In genomic region chr3:109392293-109392692, GRCh38 we compare ENCODE assay signal across 21 cellular contexts. TPM values are rescaled to one million over a fixed set of nuclear protein-coding genes. Genes with fewer than 3 reads are reported as not detected.
DNase-seq lines count a peak whose midpoint lies in the region; ATAC-seq and TF ChIP-seq lines count a peak whose summit lies in the region.
"Had no signal": no experiment of that assay in that cellular context is flagged by ENCODE, and none has a peak within 500 bp of the region (broad histone marks: within the 10 kb centered on the region; RNA-seq: fewer than 3 reads in every experiment).

No MANE protein-coding gene starts in this region.

- H3K79me1 ChIP-seq in H9 (ENCODE audit: insufficient read depth, low read depth, low read length, poor library complexity, severe bottlenecking), result no peaks in the 10 kb centered on the region

- H2BK12ac ChIP-seq in H9 (ENCODE audit: insufficient read length, low read depth, low read length), result no peak overlapping the region

- H3K4me3 Mint-ChIP-seq in H9 (no peak overlapping the region), WTC11 (no peak overlapping the region), nephron (no peak overlapping the region)
- no peak overlapping the region for H3K4me3 Mint-ChIP-seq in stimulated activated memory B cell treated with anti-CD40 and anti-IgM and Interleukin-4, amounts not matched to agents 10 μg/mL and 1 μg/mL and 100 μg/mL, for 72 hours
- H3K4me3 Mint-ChIP-seq in activated CD4-positive, alpha-beta T cell treated with anti-CD3 and anti-CD28 coated beads, Interleukin-2, amount 10 ng/mL, durations not matched to agents 24 days and 14 days, result no peak overlapping the region
- H3K4me3 Mint-ChIP-seq: CD4-positive, alpha-beta memory T cell had no signal

- H3K4me2 ChIP-seq in H9 (ENCODE audit: insufficient read depth, insufficient read length, low read length), result no peak overlapping the region
- H3K4me2 ChIP-seq: A549 had no signal

- H3K23ac ChIP-seq in H9 (ENCODE audit: insufficient read length, low read depth, low read length), result no peak overlapping the region

- no peaks in the 10 kb centered on the region for H3K79me2 ChIP-seq in H9 (ENCODE audit: insufficient read depth, low read length)

- H4K8ac ChIP-seq in H9 (replicated peaks; ENCODE audit: insufficient read length, low read depth, low read length), result no peak overlapping the region

- intact Hi-C loops in activated CD4-positive, alpha-beta T cell treated with anti-CD3 and anti-CD28 coated beads, Interleukin-2, amount 10 ng/mL, durations not matched to agents 24 days and 14 days (cut with micrococcal nuclease), result no loop called here

- H2BK20ac ChIP-seq in H9 (ENCODE audit: low read depth, low read length, poor library complexity, severe bottlenecking), result no peak overlapping the region

- no peak overlapping the region for H3K18ac ChIP-seq in H9 (ENCODE audit: insufficient read length, low read depth, low read length)

- H2BK15ac ChIP-seq in H9 (ENCODE audit: low read depth, low read length), result no peak overlapping the region

- no peak overlapping the region for H2AFZ ChIP-seq in H9 (ENCODE audit: low read length)
- H2AFZ ChIP-seq: GM23248 had no signal

- H3K27me3 Mint-ChIP-seq in H9 (ENCODE audit: low read depth) (no peaks in the 10 kb centered on the region; the same call in 1 of the 2 replicates), WTC11 (ENCODE audit: low read depth) (no peaks in the 10 kb centered on the region), nephron (ENCODE audit: low read depth) (no peaks in the 10 kb centered on the region)
- no peaks in the 10 kb centered on the region for H3K27me3 Mint-ChIP-seq in stimulated activated memory B cell treated with anti-CD40 and anti-IgM and Interleukin-4, amounts not matched to agents 10 μg/mL and 1 μg/mL and 100 μg/mL, for 72 hours
- H3K27me3 Mint-ChIP-seq in activated CD4-positive, alpha-beta T cell treated with anti-CD3 and anti-CD28 coated beads, Interleukin-2, amount 10 ng/mL, durations not matched to agents 24 days and 14 days, result no peaks in the 10 kb centered on the region

- H3K9me3 Mint-ChIP-seq in H9 (no peaks in the 10 kb centered on the region), WTC11 (no peaks in the 10 kb centered on the region), nephron (no peaks in the 10 kb centered on the region)
- peaks cover 3% of the 10 kb centered on the region for H3K9me3 Mint-ChIP-seq in stimulated activated memory B cell treated with anti-CD40 and anti-IgM and Interleukin-4, amounts not matched to agents 10 μg/mL and 1 μg/mL and 100 μg/mL, for 72 hours
- no peaks in the 10 kb centered on the region for H3K9me3 Mint-ChIP-seq in activated CD4-positive, alpha-beta T cell treated with anti-CD3 and anti-CD28 coated beads, Interleukin-2, amount 10 ng/mL, durations not matched to agents 24 days and 14 days

- CTCF ChIA-PET in WTC11 (lab: Charles Lee), result interaction anchor here (1.1 to 1.9 kb wide), 2 partner anchors 46 to 116 kb away, joined by 4 to 8 read pairs; no protein-coding TSS in a partner anchor

- H3K4me1 Mint-ChIP-seq in H9, result peaks cover 19 to 22% of the 10 kb centered on the region in 2 experiments
- peaks cover 49% of the 10 kb centered on the region for H3K4me1 Mint-ChIP-seq in WTC11
- peaks cover 5% of the 10 kb centered on the region for H3K4me1 Mint-ChIP-seq in nephron
- no peaks in the 10 kb centered on the region for H3K4me1 Mint-ChIP-seq in stimulated activated memory B cell treated with anti-CD40 and anti-IgM and Interleukin-4, amounts not matched to agents 10 μg/mL and 1 μg/mL and 100 μg/mL, for 72 hours
- no peaks in the 10 kb centered on the region for H3K4me1 Mint-ChIP-seq in activated CD4-positive, alpha-beta T cell treated with anti-CD3 and anti-CD28 coated beads, Interleukin-2, amount 10 ng/mL, durations not matched to agents 24 days and 14 days
- H3K4me1 Mint-ChIP-seq: CD4-positive, alpha-beta memory T cell had no signal

- DNase-seq in H9, result no peak
- DNase-seq in WTC11 (ENCODE audit: low spot score), result no peak
- no peak for DNase-seq in AG08396 (ENCODE audit: low spot score)
- no peak for DNase-seq in activated CD4-positive, alpha-beta T cell treated with anti-CD3 and anti-CD28 coated beads, Interleukin-2, amount 10 ng/mL, durations not matched to agents 24 days and 14 days
- DNase-seq: 8988T; ACHN; C1 segment of cervical spinal cord; Calu3; CD4-positive, alpha-beta memory T cell; COR-L47; DMS53; DMS79 treated with DMSO at 0.1 percent for 48 hours; GF-D8; GM23248 had no signal

- H3T11ph ChIP-seq in H9 (ENCODE audit: low read length), result no peak overlapping the region

- TF ChIP-seq CTCF in H9 (conservative IDR thresholded peaks at IDR 0.05) (no peak), WTC11 (IDR thresholded peaks at IDR 0.05) (no peak), nephron (IDR thresholded peaks at IDR 0.05; ENCODE audit: unreplicated experiment in 3 of 3) (no peak)

- no peaks in the 10 kb centered on the region for H3K23me2 ChIP-seq in H9 (ENCODE audit: insufficient read length, low read depth, low read length, poor library complexity, severe bottlenecking)

- no peaks in the 10 kb centered on the region; the same call in 1 of the 2 replicates for H3K4me1 ChIP-seq in H9 (ENCODE audit: insufficient read depth, low read length)
- H3K4me1 ChIP-seq: A549 had no signal

- no peaks in the 10 kb centered on the region for H3K27me3 ChIP-seq in H9 (ENCODE audit: insufficient read depth, low read length)

- H4K5ac ChIP-seq in H9 (ENCODE audit: insufficient read length, low read depth, low read length), result no peak overlapping the region

- H3K4ac ChIP-seq in H9 (ENCODE audit: low read depth, low read length), result no peak overlapping the region

- ATAC-seq in WTC11 (no peak), GM21390 (IDR thresholded peaks at IDR 0.05; ENCODE audit: unreplicated experiment) (no peak), HG03135 (IDR thresholded peaks at IDR 0.05; ENCODE audit: unreplicated experiment) (no peak)
- peak; percentile 16 for ATAC-seq in stimulated activated memory B cell treated with anti-CD40 and anti-IgM and Interleukin-4, amounts not matched to agents 10 μg/mL and 1 μg/mL and 100 μg/mL, for 72 hours
- ATAC-seq: A549 had no signal

- H3K36me3 Mint-ChIP-seq in H9 (ENCODE audit: insufficient read depth in 1 of 3, low read depth in 3 of 3) (no peaks in the 10 kb centered on the region; a peak in 1 of 7 replicates), WTC11 (no peaks in the 10 kb centered on the region), nephron (ENCODE audit: low read depth) (no peaks in the 10 kb centered on the region)
- H3K36me3 Mint-ChIP-seq in stimulated activated memory B cell treated with anti-CD40 and anti-IgM and Interleukin-4, amounts not matched to agents 10 μg/mL and 1 μg/mL and 100 μg/mL, for 72 hours, result no peaks in the 10 kb centered on the region
- no peaks in the 10 kb centered on the region for H3K36me3 Mint-ChIP-seq in activated CD4-positive, alpha-beta T cell treated with anti-CD3 and anti-CD28 coated beads, Interleukin-2, amount 10 ng/mL, durations not matched to agents 24 days and 14 days (ENCODE audit: low read depth)
- H3K36me3 Mint-ChIP-seq: CD4-positive, alpha-beta memory T cell had no signal

- H3K27ac Mint-ChIP-seq in H9, result peak overlapping the region in 2 of 3 experiments; percentile 50 to 65; a peak in 5 of 7 replicates
- peak overlapping the region; percentile 10; the same call in 1 of the 2 replicates for H3K27ac Mint-ChIP-seq in WTC11
- peak overlapping the region; percentile 1 to 35 (median 17) for H3K27ac Mint-ChIP-seq in nephron
- H3K27ac Mint-ChIP-seq in stimulated activated memory B cell treated with anti-CD40 and anti-IgM and Interleukin-4, amounts not matched to agents 10 μg/mL and 1 μg/mL and 100 μg/mL, for 72 hours, result no peak overlapping the region
- H3K27ac Mint-ChIP-seq in activated CD4-positive, alpha-beta T cell treated with anti-CD3 and anti-CD28 coated beads, Interleukin-2, amount 10 ng/mL, durations not matched to agents 24 days and 14 days, result no peak overlapping the region

- H4K91ac ChIP-seq in H9 (ENCODE audit: insufficient read length, low read depth, low read length), result no peak overlapping the region

- no peak overlapping the region for H3K14ac ChIP-seq in H9 (ENCODE audit: insufficient read depth, low read length)

- no peaks in the 10 kb centered on the region for H4K20me1 ChIP-seq in H9 (ENCODE audit: control insufficient read depth, insufficient read depth, insufficient read length)

- no peak overlapping the region for H3K27ac ChIP-seq in H9 (ENCODE audit: insufficient read length, low read depth, low read length)
- H3K27ac ChIP-seq: A549, GM23248 had no signal

- no peak overlapping the region for H3K9ac ChIP-seq in H9 (ENCODE audit: extremely low read depth, insufficient read length, low read length)
- H3K9ac ChIP-seq: GM23248 had no signal

- POLR2A ChIA-PET in WTC11 (lab: Charles Lee), result no interaction called here

- H2AK5ac ChIP-seq in H9 (ENCODE audit: insufficient read length, low read length), result no peak overlapping the region

- no peak overlapping the region for H2BK5ac ChIP-seq in H9 (ENCODE audit: insufficient read length, low read length)

- WGBS in H9 (ENCODE audit: extremely low coverage, insufficient read length, low lambda C conversion rate), result no CpG with 5 or more reads among the region's 3 CpGs

- no peaks in the 10 kb centered on the region for H3K9me3 ChIP-seq in H9 (ENCODE audit: control insufficient read depth, low read depth, low read length)
- H3K9me3 ChIP-seq: A549, HAP-1 had no signal

- no peak overlapping the region for H2BK120ac ChIP-seq in H9 (ENCODE audit: low read depth, low read length, poor library complexity, severe bottlenecking)

- no peak overlapping the region for H3K56ac ChIP-seq in H9 (ENCODE audit: insufficient read length, low read depth, low read length)

TF ChIP-seq in WTC11, 78 proteins besides CTCF, POLR2A, EP300 and RAD21 (continues in another document):
- no peak for TF ChIP-seq RORB (CRISPR knock-in tag; IDR thresholded peaks at IDR 0.05)
- TF ChIP-seq, protein P1, sequence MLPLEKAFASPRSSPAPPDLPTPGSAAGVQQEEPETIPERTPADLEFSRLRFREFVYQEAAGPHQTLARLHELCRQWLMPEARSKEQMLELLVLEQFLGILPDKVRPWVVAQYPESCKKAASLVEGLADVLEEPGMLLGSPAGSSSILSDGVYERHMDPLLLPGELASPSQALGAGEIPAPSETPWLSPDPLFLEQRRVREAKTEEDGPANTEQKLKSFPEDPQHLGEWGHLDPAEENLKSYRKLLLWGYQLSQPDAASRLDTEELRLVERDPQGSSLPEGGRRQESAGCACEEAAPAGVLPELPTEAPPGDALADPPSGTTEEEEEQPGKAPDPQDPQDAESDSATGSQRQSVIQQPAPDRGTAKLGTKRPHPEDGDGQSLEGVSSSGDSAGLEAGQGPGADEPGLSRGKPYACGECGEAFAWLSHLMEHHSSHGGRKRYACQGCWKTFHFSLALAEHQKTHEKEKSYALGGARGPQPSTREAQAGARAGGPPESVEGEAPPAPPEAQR (CRISPR knock-in tag; IDR thresholded peaks at IDR 0.05), result no peak

RNA-seq across cellular contexts. Expression of gene DPPA4, which starts 54.9 kb away (rescaled TPM):
- total RNA-seq in H9 (2021) (796 and 821 TPM in 2 replicates), WTC11 (2021) (774 to 901 TPM (median 898 TPM) in 3 replicates)
- not detected in 2 replicates for total RNA-seq in activated CD4-positive, alpha-beta T cell treated with anti-CD3 and anti-CD28 coated beads, Interleukin-2, amount 10 ng/mL, durations not matched to agents 24 days and 14 days
- total RNA-seq: Calu3; CD4-positive, alpha-beta memory T cell; G401; GM23248 had no signal

Comparison
In these comparisons a context has a peak if more than half of its experiments do, and no peak if none do; other contexts are left out.
1. H3K27ac Mint-ChIP-seq: peak in H9 (2 of 3), WTC11 (single experiment) and nephron (3 of 3); none in stimulated activated memory B cell treated with anti-CD40 and anti-IgM and Interleukin-4, amounts not matched to agents 10 μg/mL and 1 μg/mL and 100 μg/mL, for 72 hours (single experiment) and activated CD4-positive, alpha-beta T cell treated with anti-CD3 and anti-CD28 coated beads, Interleukin-2, amount 10 ng/mL, durations not matched to agents 24 days and 14 days (single experiment).
2. RNA of gene DPPA4, which starts 54.9 kb away (total RNA-seq): 796 to 821 TPM in H9 and 774 to 901 TPM in WTC11; not detected in activated CD4-positive, alpha-beta T cell treated with anti-CD3 and anti-CD28 coated beads, Interleukin-2, amount 10 ng/mL, durations not matched to agents 24 days and 14 days; every median in the first group is over 100 times any median in the second.